In the genomic region with DNA sequence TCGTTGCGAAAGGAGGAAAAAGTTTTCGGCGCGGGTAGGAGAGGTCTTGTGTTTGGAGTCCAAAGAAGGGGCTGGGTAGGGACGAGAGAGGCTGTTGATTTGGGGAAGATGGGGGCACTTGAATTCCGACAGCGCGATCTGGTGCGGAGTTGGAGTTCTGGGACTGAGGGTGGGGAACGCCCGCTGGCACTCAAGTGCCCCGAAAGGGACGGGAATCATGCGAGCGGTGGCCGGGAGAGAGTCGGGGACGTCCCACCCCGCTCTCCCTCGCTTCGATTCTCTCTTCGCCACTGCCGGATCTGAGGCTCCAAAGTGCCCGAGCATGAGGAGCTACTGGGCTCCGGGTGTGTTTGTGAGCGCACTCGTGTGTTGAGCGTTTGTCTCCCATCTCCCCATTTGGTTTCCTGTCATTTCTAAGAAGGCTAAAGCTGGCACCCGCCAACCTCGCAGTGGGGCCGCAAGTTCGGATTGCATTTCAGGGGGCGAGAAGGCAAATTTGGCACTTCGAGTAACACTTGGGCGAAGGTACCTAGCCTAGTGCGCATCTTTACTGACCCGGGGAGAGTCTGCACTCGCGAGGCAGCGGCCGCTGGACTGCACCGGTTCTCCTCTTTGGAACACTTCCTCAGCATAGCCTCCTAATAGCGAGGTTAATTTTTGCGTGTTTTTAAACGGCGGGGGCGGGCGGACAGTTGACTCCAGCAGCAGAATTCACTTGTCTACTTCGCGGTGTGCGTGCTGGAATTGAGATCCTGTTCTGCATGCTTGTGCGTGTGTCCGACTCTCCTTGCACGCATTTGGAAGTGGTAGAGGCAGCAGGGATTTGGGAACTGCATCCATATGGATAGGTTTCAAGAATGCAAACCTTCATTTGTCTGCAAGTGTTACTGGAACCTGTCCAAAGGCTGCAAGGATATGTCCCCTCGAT, we compare ENCODE assay signal across 8 cellular contexts. TPM values are rescaled to one million over a fixed set of nuclear protein-coding genes. Genes with fewer than 3 reads are reported as not detected.
A peak's percentile ranks its signal among the peaks of the same experiment; 100 is the strongest.
DNase-seq lines count a peak whose midpoint lies in the region; ATAC-seq and TF ChIP-seq lines count a peak whose summit lies in the region.

No MANE protein-coding gene starts in this region.

- CTCF ChIA-PET in Caco-2 (lab: Charles Lee) = no interaction called here

- H3K27me3 ChIP-seq in Caco-2 (replicated peaks; ENCODE audit: control insufficient read depth, insufficient read depth, low read length) (no peaks in the 10 kb centered on the region), osteoblast (ENCODE audit: insufficient read depth, low read length) (peaks cover 23% of the 10 kb centered on the region)

- TF ChIP-seq CTCF in Caco-2 (IDR thresholded peaks at IDR 0.05; ENCODE audit: insufficient read depth in 1 of 2, low read depth in 1 of 2, low read length in 1 of 2, severe bottlenecking in 1 of 2, unreplicated experiment in 1 of 2) (no peak), endothelial cell (IDR thresholded peaks at IDR 0.05; ENCODE audit: unreplicated experiment) (no peak), osteoblast (IDR thresholded peaks at IDR 0.05; ENCODE audit: extremely low read depth, low read depth, low read length) (no peak)

- H2AFZ ChIP-seq in osteoblast (ENCODE audit: low read length) = no peak overlapping the region

- DNase-seq in Caco-2 (peak in 1 of 2 experiments; percentile 21), NCI-H69 (lab: John Stamatoyannopoulos, UW) (peak; percentile 23), endothelial cell (ENCODE audit: low spot score) (peak; percentile 32), osteoblast (ENCODE audit: insufficient read length, low spot score, missing footprints) (no peak), NCI-H1092 treated with DMSO at 0.1 percent for 48 hours (lab: John Stamatoyannopoulos, UW) (no peak), OCI-M2 (lab: John Stamatoyannopoulos, UW; ENCODE audit: unreplicated experiment) (no peak)
- no peak for DNase-seq in stimulated activated CD4-positive, alpha-beta T cell treated with anti-CD3 and anti-CD28 coated beads, Interleukin-4, amount 100 ng/mL, for 24 hours

- H3K9me3 Mint-ChIP-seq in Caco-2 (ENCODE audit: unreplicated experiment) (no peaks in the 10 kb centered on the region), endothelial cell (ENCODE audit: unreplicated experiment) (no peaks in the 10 kb centered on the region)

- H3K27ac Mint-ChIP-seq in Caco-2 (ENCODE audit: unreplicated experiment) (peak overlapping the region; percentile 10), endothelial cell (ENCODE audit: unreplicated experiment) (peak overlapping the region; percentile 64)

- no peaks in the 10 kb centered on the region for H4K20me1 ChIP-seq in osteoblast (ENCODE audit: insufficient read depth, low read length)

- H3K4me3 Mint-ChIP-seq in Caco-2 (ENCODE audit: unreplicated experiment) (peak overlapping the region; percentile 79), endothelial cell (ENCODE audit: unreplicated experiment) (peak overlapping the region; percentile 98)

- no TSS peak for BruUV-seq in Caco-2 (replicated peaks; lab: Mats Ljungman, UMichigan)

- intact Hi-C loops in Caco-2 (cut with micrococcal nuclease; ENCODE audit: unreplicated experiment) = loop anchor here (10.0 kb wide), 1 partner anchor 427 kb away; no protein-coding TSS in a partner anchor

- H3K27me3 Mint-ChIP-seq in Caco-2 (ENCODE audit: insufficient read depth, unreplicated experiment) (peaks cover 12% of the 10 kb centered on the region), endothelial cell (ENCODE audit: unreplicated experiment) (peaks cover 6% of the 10 kb centered on the region)

- peak overlapping the region; percentile 23 for H3K4me2 ChIP-seq in osteoblast (ENCODE audit: insufficient read depth, low read length)

- H3K79me2 ChIP-seq in osteoblast (ENCODE audit: insufficient read depth, low read length) = no peaks in the 10 kb centered on the region

- POLR2A ChIA-PET in Caco-2 (lab: Charles Lee) = no interaction called here

- H3K27ac ChIP-seq in osteoblast (ENCODE audit: low read depth, low read length) = no peak overlapping the region

- H3K4me1 ChIP-seq in Caco-2 (peaks cover 7% of the 10 kb centered on the region; the same call in 1 of the 2 replicates), osteoblast (ENCODE audit: insufficient read depth, low read length) (no peaks in the 10 kb centered on the region)

- H3K9me3 ChIP-seq in Caco-2 (no peaks in the 10 kb centered on the region), osteoblast (ENCODE audit: low read depth, low read length) (no peaks in the 10 kb centered on the region)

- H3K36me3 ChIP-seq in Caco-2 (ENCODE audit: control insufficient read depth, insufficient read depth, low read length) = no peaks in the 10 kb centered on the region
- no peaks in the 10 kb centered on the region for H3K36me3 ChIP-seq in osteoblast (ENCODE audit: insufficient read depth, low read length)

- H3K4me1 Mint-ChIP-seq in Caco-2 (ENCODE audit: low read depth, unreplicated experiment) (peaks cover 9% of the 10 kb centered on the region), endothelial cell (ENCODE audit: unreplicated experiment) (peaks cover 42% of the 10 kb centered on the region)

- H3K4me3 ChIP-seq in Caco-2 (ENCODE audit: low read depth, low read length) (peak overlapping the region; percentile 45), osteoblast (ENCODE audit: insufficient read depth, low read length) (no peak overlapping the region)

- ATAC-seq in HG03196 (IDR thresholded peaks at IDR 0.05; ENCODE audit: unreplicated experiment) = no peak

- H3K36me3 Mint-ChIP-seq in Caco-2 (ENCODE audit: insufficient read depth, unreplicated experiment) (peaks cover 10% of the 10 kb centered on the region), endothelial cell (ENCODE audit: low read depth, unreplicated experiment) (peaks cover 4% of the 10 kb centered on the region)

RNA-seq across cellular contexts. Expression of gene CHRM3, which starts 1.2 kb away (rescaled TPM):
- total RNA-seq in Caco-2 (2022) (6.8 and 8.6 TPM in 2 replicates), endothelial cell (ENCODE audit: unreplicated experiment) (41.7 TPM), osteoblast (under 0.01 and 0.29 TPM in 2 replicates)

Comparison
In these comparisons a context has a peak if more than half of its experiments do, and no peak if none do; other contexts are left out.
1. DNase-seq: peak in NCI-H69 (single experiment) and endothelial cell (single experiment); none in osteoblast (single experiment), NCI-H1092 treated with DMSO at 0.1 percent for 48 hours (single experiment), OCI-M2 (single experiment) and stimulated activated CD4-positive, alpha-beta T cell treated with anti-CD3 and anti-CD28 coated beads, Interleukin-4, amount 100 ng/mL, for 24 hours (single experiment).